Comparison of ENCODE assay signal across 17 cellular contexts in the genomic region with DNA sequence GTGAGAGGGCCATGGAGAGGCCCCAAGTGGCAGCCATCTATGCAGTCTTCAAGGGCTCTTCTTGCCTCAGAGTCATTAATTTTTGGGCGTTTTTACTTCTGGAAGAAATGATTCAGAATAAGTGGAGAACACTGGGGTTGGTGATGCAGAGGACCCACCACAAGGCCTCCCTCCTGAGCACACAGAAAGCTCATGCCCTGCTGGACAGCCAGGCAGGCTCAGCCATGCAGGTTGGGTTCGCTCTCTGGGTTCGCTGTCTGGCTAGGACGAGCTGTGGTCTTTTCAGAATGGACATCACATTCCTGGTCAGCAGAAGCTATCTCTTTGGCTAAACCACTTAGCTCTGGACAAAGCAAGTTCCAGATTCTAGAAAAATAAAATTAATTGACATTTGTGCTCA.
"Had no signal": no experiment of that assay in that cellular context is flagged by ENCODE, and none has a peak within 500 bp of the region (broad histone marks: within the 10 kb centered on the region; RNA-seq: fewer than 3 reads in every experiment).

No MANE protein-coding gene starts in this region.

- H3K27ac ChIP-seq: dorsolateral prefrontal cortex, left lung, neural progenitor cell, right lobe of liver, SK-N-MC, spleen, WERI-Rb-1 had no signal

- H3K4me1 Mint-ChIP-seq: activated naive CD8-positive, alpha-beta T cell treated with anti-CD3 and anti-CD28 coated beads, Interleukin-2, amount 10 ng/mL, durations not matched to agents 7 days and 5 days; endodermal cell; stimulated activated memory B cell treated with anti-CD40 and anti-IgM and Interleukin-4, amounts not matched to agents 10 μg/mL and 1 μg/mL and 100 μg/mL, for 72 hours had no signal

- H3K4me3 ChIP-seq: dorsolateral prefrontal cortex, left lung, neural progenitor cell, ovary, right lobe of liver, SK-N-MC, spleen, tibial nerve had no signal

- H3K4me1 ChIP-seq: right lobe of liver, spleen had no signal

- H3K36me3 Mint-ChIP-seq: activated naive CD8-positive, alpha-beta T cell treated with anti-CD3 and anti-CD28 coated beads, Interleukin-2, amount 10 ng/mL, durations not matched to agents 7 days and 5 days; brain; neural progenitor cell; stimulated activated memory B cell treated with anti-CD40 and anti-IgM and Interleukin-4, amounts not matched to agents 10 μg/mL and 1 μg/mL and 100 μg/mL, for 72 hours had no signal

- H3K36me3 ChIP-seq: left lung, neural progenitor cell, ovary, right lobe of liver, spleen, tibial nerve, WERI-Rb-1 had no signal

- H3K9me3 ChIP-seq: left lung, ovary, right lobe of liver, spleen, tibial nerve had no signal

- H3K9me3 Mint-ChIP-seq: activated naive CD8-positive, alpha-beta T cell treated with anti-CD3 and anti-CD28 coated beads, Interleukin-2, amount 10 ng/mL, durations not matched to agents 7 days and 5 days; endodermal cell; neural progenitor cell; stimulated activated memory B cell treated with anti-CD40 and anti-IgM and Interleukin-4, amounts not matched to agents 10 μg/mL and 1 μg/mL and 100 μg/mL, for 72 hours had no signal

- DNase-seq: activated CD4-positive, alpha-beta T cell treated with anti-CD3 and anti-CD28 coated beads for 1 hour; activated gamma-delta T cell; activated naive CD8-positive, alpha-beta T cell treated with anti-CD3 and anti-CD28 coated beads, Interleukin-2, amount 10 ng/mL, durations not matched to agents 7 days and 5 days; dorsolateral prefrontal cortex; foreskin melanocyte; left lung; right lobe of liver; spleen; stimulated activated CD4-positive, alpha-beta T cell treated with anti-CD3 and anti-CD28 coated beads, Interleukin-4, amount 100 ng/mL, for 4 hours; WERI-Rb-1 had no signal

- ATAC-seq: stimulated activated memory B cell treated with anti-CD40 and anti-IgM and Interleukin-4, amounts not matched to agents 10 μg/mL and 1 μg/mL and 100 μg/mL, for 72 hours had no signal

- H3K27ac Mint-ChIP-seq: activated naive CD8-positive, alpha-beta T cell treated with anti-CD3 and anti-CD28 coated beads, Interleukin-2, amount 10 ng/mL, durations not matched to agents 7 days and 5 days; endodermal cell; stimulated activated memory B cell treated with anti-CD40 and anti-IgM and Interleukin-4, amounts not matched to agents 10 μg/mL and 1 μg/mL and 100 μg/mL, for 72 hours had no signal

- H3K4me3 Mint-ChIP-seq: activated naive CD8-positive, alpha-beta T cell treated with anti-CD3 and anti-CD28 coated beads, Interleukin-2, amount 10 ng/mL, durations not matched to agents 7 days and 5 days; brain; endodermal cell; neural progenitor cell; stimulated activated memory B cell treated with anti-CD40 and anti-IgM and Interleukin-4, amounts not matched to agents 10 μg/mL and 1 μg/mL and 100 μg/mL, for 72 hours had no signal

- H3K27me3 ChIP-seq: left lung, neural progenitor cell, ovary, right lobe of liver, spleen, tibial nerve had no signal
